ENCODE assay signal across 23 cellular contexts in the genomic region with DNA sequence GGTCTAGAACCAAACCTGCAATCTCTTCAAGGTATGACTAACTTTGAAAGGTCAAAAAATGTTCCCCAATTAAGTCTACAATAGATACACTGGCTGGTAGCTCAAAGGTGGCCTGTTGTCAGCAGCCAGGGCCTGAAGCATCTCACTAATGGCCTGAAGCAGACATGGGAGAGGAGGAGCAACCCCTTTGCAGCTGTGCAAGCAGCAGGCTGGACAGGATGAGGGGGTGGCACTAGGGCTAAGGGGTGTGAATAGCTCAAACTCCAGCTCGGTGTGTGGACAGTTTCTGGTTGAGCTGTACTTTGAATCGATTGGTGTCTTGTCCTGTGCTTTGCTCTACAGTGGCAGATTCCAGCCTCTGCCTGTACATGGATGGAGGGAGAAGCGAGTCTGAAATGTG. TPM values are rescaled to one million over a fixed set of nuclear protein-coding genes. Genes with fewer than 3 reads are reported as not detected.
DNase-seq lines count a peak whose midpoint lies in the region; ATAC-seq, FAIRE-seq and TF ChIP-seq lines count a peak whose summit lies in the region.
"Had no signal": no experiment of that assay in that cellular context is flagged by ENCODE, and none has a peak within 500 bp of the region (broad histone marks: within the 10 kb centered on the region; RNA-seq: fewer than 3 reads in every experiment).

No MANE protein-coding gene starts in this region.

- no peaks in the 10 kb centered on the region for H3F3A ChIP-seq in GM23338 (replicated peaks; ENCODE audit: low read depth)

- no peaks in the 10 kb centered on the region; the same call in 2 of the 3 replicates for H3K4me1 Mint-ChIP-seq in GM23338
- H3K4me1 Mint-ChIP-seq: brain had no signal

- H3K4me1 ChIP-seq in A549 (peaks cover 12% of the 10 kb centered on the region; the same call in 2 of the 3 replicates), GM23338 (ENCODE audit: insufficient read depth) (no peaks in the 10 kb centered on the region), Panc1 (ENCODE audit: control insufficient read depth, insufficient read depth, low read length) (no peaks in the 10 kb centered on the region), heart right ventricle (peaks cover 0 to 14% (median 0%) of the 10 kb centered on the region in 9 donors)
- H3K4me1 ChIP-seq: adrenal gland, SJSA1, vagina had no signal

- H3K4me2 ChIP-seq in A549 (no peak overlapping the region), GM23338 (no peak overlapping the region)
- H3K4me2 ChIP-seq: KMS-11, smooth muscle cell had no signal

- CTCF ChIA-PET in A549 (lab: Yijun Ruan, JAX) (interaction anchor here (1.0 to 5.8 kb wide), 6 partner anchors 8 to 101 kb away, joined by 3 to 46 read pairs (median 6); no protein-coding TSS in a partner anchor), Panc1 (lab: Charles Lee) (interaction anchor here (0.6 kb wide), 1 partner anchor 42 kb away, joined by 3 read pairs; no protein-coding TSS in a partner anchor)

- H3K4me3 ChIP-seq in A549 = no peak overlapping the region
- H3K4me3 ChIP-seq in GM23338 = no peak overlapping the region
- no peak overlapping the region for H3K4me3 ChIP-seq in Panc1 (ENCODE audit: low read depth in 2 of 2, low read length in 2 of 2)
- H3K4me3 ChIP-seq in heart right ventricle = no peak overlapping the region
- H3K4me3 ChIP-seq: adrenal gland, SJSA1, smooth muscle cell, vagina had no signal

- POLR2A ChIA-PET in A549 (lab: Yijun Ruan, JAX) = no interaction called here
- POLR2A ChIA-PET in Panc1 (lab: Charles Lee) = no interaction called here

- DNase-seq in A549 (ENCODE audit: low read depth in 1 of 2, low spot score in 1 of 2) (no peak), GM23338 (ENCODE audit: low spot score) (no peak), Panc1 (ENCODE audit: low read depth, low spot score) (no peak), myocyte (ENCODE audit: low read depth) (peak; percentile 22), Ammon's horn (ENCODE audit: low spot score) (no peak), substantia nigra (lab: John Stamatoyannopoulos, UW) (no peak), heart right ventricle (no peak), NCI-H774 (lab: John Stamatoyannopoulos, UW) (no peak)
- DNase-seq: activated CD4-positive, CD25-positive, alpha-beta regulatory T cell treated with anti-CD3 and anti-CD28 coated beads, Interleukin-2, amount 50 U/mL, for 72 hours; activated T-cell treated with anti-CD3 and anti-CD28 coated beads, Interleukin-2, amount 50 U/mL, for 1 hour; adrenal gland; effector CD4-positive, alpha-beta T cell; NCI-H187 treated with DMSO at 0.1 percent for 48 hours; NCI-H748 treated with DMSO at 0.1 percent for 48 hours; nucleus accumbens had no signal

- no peak for TF ChIP-seq EP300 in A549 (IDR thresholded peaks at IDR 0.05)

- TF ChIP-seq CTCF in A549 (IDR thresholded peaks at IDR 0.05) (no peak), GM23338 (conservative IDR thresholded peaks at IDR 0.05; ENCODE audit: low read depth in 2 of 2) (no peak), Panc1 (IDR thresholded peaks at IDR 0.05) (no peak), heart right ventricle (IDR thresholded peaks at IDR 0.05) (no peak)

- H3K9me3 ChIP-seq in A549 = no peaks in the 10 kb centered on the region
- H3K9me3 ChIP-seq in Panc1 (ENCODE audit: control insufficient read depth, insufficient read depth, low read depth, low read length) = no peaks in the 10 kb centered on the region
- no peaks in the 10 kb centered on the region for H3K9me3 ChIP-seq in heart right ventricle
- H3K9me3 ChIP-seq: adrenal gland, SJSA1, vagina had no signal

- no peak for TF ChIP-seq POLR2A in A549 (IDR thresholded peaks at IDR 0.05; ENCODE audit: low read length)

- peak overlapping the region; percentile 47; the same call in 1 of the 2 replicates for H2AFZ ChIP-seq in GM23338

- H3K36me3 Mint-ChIP-seq in GM23338 (ENCODE audit: low read depth) = peaks cover 9% of the 10 kb centered on the region; the same call in 1 of the 3 replicates
- H3K36me3 Mint-ChIP-seq: brain, CD14-positive monocyte had no signal

- no peak overlapping the region for H3K27ac ChIP-seq in A549
- no peak overlapping the region for H3K27ac ChIP-seq in GM23338 (ENCODE audit: low read depth)
- no peak overlapping the region for H3K27ac ChIP-seq in Panc1 (ENCODE audit: low read length)
- no peak overlapping the region for H3K27ac ChIP-seq in substantia nigra (ENCODE audit: low read depth, low read length, poor library complexity, severe bottlenecking)
- H3K27ac ChIP-seq in heart right ventricle = no peak overlapping the region
- H3K27ac ChIP-seq: adrenal gland, epithelial cell of prostate, KMS-11, SJSA1, vagina had no signal

- intact Hi-C loops in Panc1 (cut with micrococcal nuclease; ENCODE audit: unreplicated experiment) = no loop called here
- intact Hi-C loops in heart right ventricle (cut with DNase I) = no loop called here

- WGBS in A549 (ENCODE audit: missing lambda C conversion rate) = 64% methylated on average over 3 of the region's 3 CpGs
- WGBS in heart right ventricle, 2 donors = 66 to 69% methylated on average over 3 of the region's 3 CpGs

- H3K36me3 ChIP-seq in GM23338 (ENCODE audit: insufficient read depth) (no peaks in the 10 kb centered on the region), Panc1 (ENCODE audit: control insufficient read depth, insufficient read depth, low read length) (no peaks in the 10 kb centered on the region), heart right ventricle (no peaks in the 10 kb centered on the region)
- H3K36me3 ChIP-seq: adrenal gland, SJSA1, vagina had no signal

- no peaks in the 10 kb centered on the region for H3K9me2 ChIP-seq in GM23338 (ENCODE audit: insufficient read depth)

- no peaks in the 10 kb centered on the region for H3K79me2 ChIP-seq in GM23338 (replicated peaks; ENCODE audit: insufficient read depth)

- in situ Hi-C loops in Panc1 (cut with HindIII; ENCODE audit: low pct_unique_long_range_greater_than_20kb, low sequenced_read_pairs) = no loop called here

- no peaks in the 10 kb centered on the region for H3K27me3 ChIP-seq in GM23338 (ENCODE audit: insufficient read depth)
- no peaks in the 10 kb centered on the region for H3K27me3 ChIP-seq in Panc1 (ENCODE audit: control insufficient read depth, insufficient read depth, low read length)
- peaks cover 0 to 8% (median 0%) of the 10 kb centered on the region in 7 donors for H3K27me3 ChIP-seq in heart right ventricle
- H3K27me3 ChIP-seq: adrenal gland, SJSA1, vagina had no signal

- H4K20me1 ChIP-seq in GM23338 (replicated peaks; ENCODE audit: insufficient read depth) = no peaks in the 10 kb centered on the region

- H3K27me3 Mint-ChIP-seq in GM23338 (ENCODE audit: insufficient read depth, low read depth, poor library complexity) = no peaks in the 10 kb centered on the region

- ATAC-seq in A549 (peak; percentile 58 to 59; a peak in 5 of 6 replicates), GM23338 (no peak), Panc1 (peak; percentile 68), heart right ventricle (no peak)

- BruUV-seq in Panc1 (replicated peaks; lab: Mats Ljungman, UMichigan) = no TSS peak

- no peak overlapping the region for H3K27ac Mint-ChIP-seq in GM23338
- H3K27ac Mint-ChIP-seq: brain had no signal

- no peak for TF ChIP-seq RAD21 in A549 (conservative IDR thresholded peaks at IDR 0.05 in 1 of 2, IDR thresholded peaks at IDR 0.05 in 1 of 2)

- peaks cover 14% of the 10 kb centered on the region for H3K9me3 Mint-ChIP-seq in GM23338

- no peak overlapping the region; the same call in 2 of the 3 replicates for H3K4me3 Mint-ChIP-seq in GM23338
- H3K4me3 Mint-ChIP-seq: brain had no signal

- FAIRE-seq in A549 (lab: Jason Lieb, UNC) = no peak
- FAIRE-seq: H54 had no signal

TF ChIP-seq in A549, 52 proteins besides CTCF, POLR2A, EP300 and RAD21 (continues in another document):
- no peak for TF ChIP-seq HEYL (CRISPR knock-in tag; IDR thresholded peaks at IDR 0.05)
- TF ChIP-seq, protein P1, sequence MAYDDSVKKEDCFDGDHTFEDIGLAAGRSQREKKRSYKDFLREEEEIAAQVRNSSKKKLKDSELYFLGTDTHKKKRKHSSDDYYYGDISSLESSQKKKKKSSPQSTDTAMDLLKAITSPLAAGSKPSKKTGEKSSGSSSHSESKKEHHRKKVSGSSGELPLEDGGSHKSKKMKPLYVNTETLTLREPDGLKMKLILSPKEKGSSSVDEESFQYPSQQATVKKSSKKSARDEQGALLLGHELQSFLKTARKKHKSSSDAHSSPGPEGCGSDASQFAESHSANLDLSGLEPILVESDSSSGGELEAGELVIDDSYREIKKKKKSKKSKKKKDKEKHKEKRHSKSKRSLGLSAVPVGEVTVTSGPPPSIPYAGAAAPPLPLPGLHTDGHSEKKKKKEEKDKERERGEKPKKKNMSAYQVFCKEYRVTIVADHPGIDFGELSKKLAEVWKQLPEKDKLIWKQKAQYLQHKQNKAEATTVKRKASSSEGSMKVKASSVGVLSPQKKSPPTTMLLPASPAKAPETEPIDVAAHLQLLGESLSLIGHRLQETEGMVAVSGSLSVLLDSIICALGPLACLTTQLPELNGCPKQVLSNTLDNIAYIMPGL (CRISPR knock-in tag; IDR thresholded peaks at IDR 0.05; ENCODE audit: borderline replicate concordance) = no peak

TF ChIP-seq in GM23338, 12 proteins besides CTCF, POLR2A, EP300 and RAD21 (continues in another document):
- no peak for TF ChIP-seq POLR2AphosphoS5 (IDR thresholded peaks at IDR 0.05; ENCODE audit: low read depth)

RNA-seq across cellular contexts. Expression of a gene that starts 34.5 kb away (rescaled TPM):
- 32.6 and 41.2 TPM in 2 replicates for polyA plus RNA-seq in A549 (2011; rRNA removed)
- 16.8 and 19.1 TPM in 2 replicates for polyA plus RNA-seq in A549 (2012; cell fraction: cytosol; rRNA removed)
- polyA plus RNA-seq in A549 (2012; cell fraction: nucleus; rRNA removed) = 17.0 and 21.0 TPM in 2 replicates
- polyA plus RNA-seq in A549 (2017; fragmentation: RNase III; extraction: RNeasy Plus Mini Kit Qiagen cat#74134 plus additional on column Dnase treatment) = 11.2 to 12.1 TPM (median 12.0 TPM) in 3 replicates
- 40.3 and 40.5 TPM in 2 replicates for polyA minus RNA-seq in A549 (2011; rRNA and poly(A)+ RNA removed)
- total RNA-seq in GM23338 (2014; rRNA removed; shearing (Covaris generic)) = 22.1 and 27.5 TPM in 2 replicates
- 29.4 and 32.1 TPM in 2 replicates for polyA plus RNA-seq in GM23338 (2016; fragmentation: Nextera tagmentation; extraction: Ambion mirVana)
- 37.8 TPM for total RNA-seq in Panc1 (2021; ENCODE audit: unreplicated experiment)
- polyA plus RNA-seq in Panc1 (2012; ENCODE audit: insufficient read length) = 51.3 TPM
- total RNA-seq in myocyte = 1.7 and 2.9 TPM in 2 replicates
- 4.2 TPM for polyA plus RNA-seq in myocyte (2012)
- total RNA-seq in heart right ventricle = 10 to 100 TPM in 4 of 10 donors, 1 to 10 TPM in 6; 4.3 to 11.3 (median 8.5) TPM
- 1 to 10 TPM; 2.8 to 7.2 TPM for polyA plus RNA-seq in heart right ventricle

Comparison
In these comparisons a context has a peak if more than half of its experiments do, and no peak if none do; other contexts are left out.
1. ATAC-seq: peak in A549 (2 of 2) and Panc1 (single experiment); none in GM23338 (single experiment) and heart right ventricle (0 of 8).